In genomic region chr5:54859321-54859720, GRCh38 we compare ENCODE assay signal across 22 cellular contexts.
"Had no signal": no experiment of that assay in that cellular context is flagged by ENCODE, and none has a peak within 500 bp of the region (broad histone marks: within the 10 kb centered on the region; RNA-seq: fewer than 3 reads in every experiment).

No MANE protein-coding gene starts in this region.

- H3K4me3 Mint-ChIP-seq: memory B cell; natural killer cell; stimulated activated naive B cell treated with anti-CD40 and anti-IgM and Interleukin-4, amounts not matched to agents 10 μg/mL and 1 μg/mL and 100 μg/mL, for 72 hours; type B pancreatic cell had no signal

- H3K4me2 ChIP-seq: hepatocyte had no signal

- H3K27ac Mint-ChIP-seq: memory B cell; natural killer cell; stimulated activated naive B cell treated with anti-CD40 and anti-IgM and Interleukin-4, amounts not matched to agents 10 μg/mL and 1 μg/mL and 100 μg/mL, for 72 hours; type B pancreatic cell had no signal

- H3K4me3 ChIP-seq: gastroesophageal sphincter, heart left ventricle, hepatocyte, lung, ovary, psoas muscle, sigmoid colon, skin epidermis, spleen, stomach, thyroid gland had no signal

- H3K4me1 ChIP-seq: foreskin keratinocyte, psoas muscle, thyroid gland had no signal

- H3K4me1 Mint-ChIP-seq: memory B cell; natural killer cell; stimulated activated naive B cell treated with anti-CD40 and anti-IgM and Interleukin-4, amounts not matched to agents 10 μg/mL and 1 μg/mL and 100 μg/mL, for 72 hours had no signal

- H3K36me3 ChIP-seq: gastroesophageal sphincter, heart left ventricle, ovary, sigmoid colon, spleen, stomach, thyroid gland had no signal

- H3K27ac ChIP-seq: foreskin keratinocyte, gastroesophageal sphincter, heart left ventricle, hepatocyte, ovary, psoas muscle, sigmoid colon, spleen, stomach, thyroid gland had no signal

- H3K79me2 ChIP-seq: hepatocyte had no signal

- DNase-seq: effector memory CD4-positive, alpha-beta T cell; foreskin keratinocyte; heart left ventricle; kidney; natural killer cell; occipital lobe; ovary; posterior cingulate gyrus; psoas muscle; right cardiac atrium; sigmoid colon; spleen; stimulated activated CD4-positive, alpha-beta T cell treated with anti-CD3 and anti-CD28 coated beads, Interleukin-4, amount 100 ng/mL, for 4 hours; stimulated activated naive B cell treated with anti-CD40 and anti-IgM and Interleukin-4, amounts not matched to agents 10 μg/mL and 1 μg/mL and 100 μg/mL, for 72 hours; stomach; thyroid gland had no signal

- H3K27me3 ChIP-seq: gastroesophageal sphincter, heart left ventricle, hepatocyte, ovary, sigmoid colon, stomach, thyroid gland had no signal

- H3K9me3 ChIP-seq: psoas muscle, thyroid gland had no signal

- H2AFZ ChIP-seq: hepatocyte had no signal
